Comparison of ENCODE assay signal across 8 cellular contexts in the genomic region with DNA sequence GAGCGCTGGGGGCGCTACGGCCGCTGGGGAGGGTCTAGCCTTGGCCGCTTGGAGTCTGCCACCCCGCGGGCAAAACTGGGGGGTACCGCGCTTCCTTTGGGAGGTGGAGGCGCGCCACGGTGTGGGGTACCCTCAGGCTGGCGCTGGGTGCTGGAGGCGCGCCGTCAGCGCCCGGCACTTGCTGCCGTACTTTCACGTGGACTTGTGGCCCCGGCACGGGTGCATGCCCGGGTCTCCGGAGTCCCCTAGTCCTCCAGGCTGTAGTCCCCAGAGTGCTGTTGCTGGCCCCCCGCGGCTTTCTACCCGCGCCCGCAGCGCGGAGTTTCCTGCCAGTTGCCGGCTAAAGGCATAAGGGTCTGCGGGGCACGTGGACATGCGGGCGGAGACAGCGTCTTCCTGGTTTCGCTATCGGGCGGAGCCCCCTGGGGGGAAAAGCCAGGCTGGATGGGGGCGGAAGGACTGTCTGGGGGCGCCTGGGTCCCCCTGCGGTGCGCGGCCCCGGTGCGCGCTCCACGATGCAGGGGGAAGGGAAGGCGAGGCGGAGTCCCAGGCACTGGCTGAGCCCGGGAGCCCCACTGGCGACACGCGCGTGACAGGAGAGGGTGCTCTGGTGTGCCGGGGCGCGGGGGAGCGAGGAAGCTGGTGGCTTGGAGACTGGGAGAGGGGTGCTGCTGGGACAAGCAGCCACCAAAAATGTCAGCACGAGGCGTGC. TPM values are rescaled to one million over a fixed set of nuclear protein-coding genes. Genes with fewer than 3 reads are reported as not detected.
DNase-seq lines count a peak whose midpoint lies in the region; ATAC-seq and TF ChIP-seq lines count a peak whose summit lies in the region.

No MANE protein-coding gene starts in this region.

- peak overlapping the region; percentile 88 for H3K27ac ChIP-seq in suprapubic skin

- H3K9me3 ChIP-seq in suprapubic skin = no peaks in the 10 kb centered on the region

- 0% methylated on average over 18 of the region's 62 CpGs for WGBS in suprapubic skin

- H3K4me3 Mint-ChIP-seq in activated T-helper 1 cell treated with anti-CD3 and anti-CD28 coated beads, Interleukin-12 subunit alpha, Interleukin-12 subunit beta, Interleukin-2, Interleukin-4 antibody, amounts not matched to agents 30 ng/mL and 10 ng/mL and 1 ng/mL, durations not matched to agents 14 hours and 24 hours and 36 hours = peak overlapping the region; percentile 86
- H3K4me3 Mint-ChIP-seq in neural crest cell = peak overlapping the region; percentile 87

- no peaks in the 10 kb centered on the region for H3K36me3 Mint-ChIP-seq in activated T-helper 1 cell treated with anti-CD3 and anti-CD28 coated beads, Interleukin-12 subunit alpha, Interleukin-12 subunit beta, Interleukin-2, Interleukin-4 antibody, amounts not matched to agents 30 ng/mL and 10 ng/mL and 1 ng/mL, durations not matched to agents 14 hours and 24 hours and 36 hours (ENCODE audit: low read depth)
- no peaks in the 10 kb centered on the region for H3K36me3 Mint-ChIP-seq in neural crest cell (ENCODE audit: low read depth)

- peak overlapping the region; percentile 76 for H3K4me3 ChIP-seq in fibroblast of villous mesenchyme (ENCODE audit: low read depth, low read length)
- peak overlapping the region; percentile 87 for H3K4me3 ChIP-seq in suprapubic skin

- H3K4me1 ChIP-seq in suprapubic skin = peaks cover 30% of the 10 kb centered on the region

- no peaks in the 10 kb centered on the region for H3K9me3 Mint-ChIP-seq in activated T-helper 1 cell treated with anti-CD3 and anti-CD28 coated beads, Interleukin-12 subunit alpha, Interleukin-12 subunit beta, Interleukin-2, Interleukin-4 antibody, amounts not matched to agents 30 ng/mL and 10 ng/mL and 1 ng/mL, durations not matched to agents 14 hours and 24 hours and 36 hours
- no peaks in the 10 kb centered on the region for H3K9me3 Mint-ChIP-seq in neural crest cell

- in situ Hi-C loops in GM13977 (cut with MboI; ENCODE audit: low pct_unique_long_range_greater_than_20kb, low sequenced_read_pairs, unreplicated experiment) = no loop called here

- DNase-seq in 8988T = peak; percentile 59
- DNase-seq in GM13977 (ENCODE audit: low spot score) = peak; percentile 75
- peak; percentile 64 for DNase-seq in NOMO-1 treated with dmso at 0.1 percent for 144 hours (lab: John Stamatoyannopoulos, UW; ENCODE audit: unreplicated experiment)
- peak; percentile 37 for DNase-seq in activated T-helper 1 cell treated with anti-CD3 and anti-CD28 coated beads, Interleukin-12 subunit alpha, Interleukin-12 subunit beta, Interleukin-2, Interleukin-4 antibody, amounts not matched to agents 30 ng/mL and 10 ng/mL and 1 ng/mL, durations not matched to agents 14 hours and 24 hours and 36 hours (ENCODE audit: low spot score)
- peak; percentile 31 for DNase-seq in fibroblast of villous mesenchyme (ENCODE audit: low read depth)
- DNase-seq in neural crest cell (ENCODE audit: low read depth, low spot score) = peak; percentile 40
- DNase-seq in suprapubic skin (ENCODE audit: low spot score in 2 of 2) = peak in 1 of 2 donors; percentile 75

- TF ChIP-seq POLR2A in suprapubic skin (IDR thresholded peaks at IDR 0.05) = no peak

- no peaks in the 10 kb centered on the region for H3K27me3 ChIP-seq in suprapubic skin

- peak overlapping the region; percentile 71 for H3K27ac Mint-ChIP-seq in activated T-helper 1 cell treated with anti-CD3 and anti-CD28 coated beads, Interleukin-12 subunit alpha, Interleukin-12 subunit beta, Interleukin-2, Interleukin-4 antibody, amounts not matched to agents 30 ng/mL and 10 ng/mL and 1 ng/mL, durations not matched to agents 14 hours and 24 hours and 36 hours
- H3K27ac Mint-ChIP-seq in neural crest cell (ENCODE audit: unreplicated experiment) = no peak overlapping the region

- intact Hi-C loops in activated T-helper 1 cell treated with anti-CD3 and anti-CD28 coated beads, Interleukin-12 subunit alpha, Interleukin-12 subunit beta, Interleukin-2, Interleukin-4 antibody, amounts not matched to agents 30 ng/mL and 10 ng/mL and 1 ng/mL, durations not matched to agents 14 hours and 24 hours and 36 hours (cut with micrococcal nuclease) = loop anchor here (1.0 to 10.0 kb wide), 6 partner anchors 98 to 1346 kb away; partner anchors contain the start of genes FBXO38, GRPEL2, HMGXB3 and SLC26A2

- peaks cover 1% of the 10 kb centered on the region for H3K27me3 Mint-ChIP-seq in activated T-helper 1 cell treated with anti-CD3 and anti-CD28 coated beads, Interleukin-12 subunit alpha, Interleukin-12 subunit beta, Interleukin-2, Interleukin-4 antibody, amounts not matched to agents 30 ng/mL and 10 ng/mL and 1 ng/mL, durations not matched to agents 14 hours and 24 hours and 36 hours (ENCODE audit: insufficient read depth)
- H3K27me3 Mint-ChIP-seq in neural crest cell (ENCODE audit: low read depth) = peaks cover 57% of the 10 kb centered on the region

- peak; percentile 30 for ATAC-seq in HG02884 (IDR thresholded peaks at IDR 0.05; ENCODE audit: unreplicated experiment)

- TF ChIP-seq CTCF in GM13977 (IDR thresholded peaks at IDR 0.05; ENCODE audit: extremely low read depth, insufficient read depth, missing control alignments) (peak; percentile 32), fibroblast of villous mesenchyme (IDR thresholded peaks at IDR 0.05; ENCODE audit: insufficient read depth, low read depth, low read length) (no peak), neural crest cell (conservative IDR thresholded peaks at IDR 0.05) (no peak), suprapubic skin (IDR thresholded peaks at IDR 0.05) (no peak)

- no peak for TF ChIP-seq EP300 in suprapubic skin (IDR thresholded peaks at IDR 0.05)

- peaks cover 5% of the 10 kb centered on the region for H3K4me1 Mint-ChIP-seq in activated T-helper 1 cell treated with anti-CD3 and anti-CD28 coated beads, Interleukin-12 subunit alpha, Interleukin-12 subunit beta, Interleukin-2, Interleukin-4 antibody, amounts not matched to agents 30 ng/mL and 10 ng/mL and 1 ng/mL, durations not matched to agents 14 hours and 24 hours and 36 hours (ENCODE audit: low read depth)
- H3K4me1 Mint-ChIP-seq in neural crest cell = peaks cover 5% of the 10 kb centered on the region

- H3K36me3 ChIP-seq in suprapubic skin = no peaks in the 10 kb centered on the region

RNA-seq across cellular contexts. Expression of gene PPARGC1B, which starts 0.7 kb away (rescaled TPM):
- 10.6 and 11.1 TPM in 2 replicates for total RNA-seq in activated T-helper 1 cell treated with anti-CD3 and anti-CD28 coated beads, Interleukin-12 subunit alpha, Interleukin-12 subunit beta, Interleukin-2, Interleukin-4 antibody, amounts not matched to agents 30 ng/mL and 10 ng/mL and 1 ng/mL, durations not matched to agents 14 hours and 24 hours and 36 hours
- total RNA-seq in fibroblast of villous mesenchyme (0.86 and 0.97 TPM in 2 replicates), neural crest cell (1.5 and 2.1 TPM in 2 replicates), suprapubic skin (10 to 100 TPM; 13.7 to 21.7 (median 17.7) TPM)
